In the genomic region with DNA sequence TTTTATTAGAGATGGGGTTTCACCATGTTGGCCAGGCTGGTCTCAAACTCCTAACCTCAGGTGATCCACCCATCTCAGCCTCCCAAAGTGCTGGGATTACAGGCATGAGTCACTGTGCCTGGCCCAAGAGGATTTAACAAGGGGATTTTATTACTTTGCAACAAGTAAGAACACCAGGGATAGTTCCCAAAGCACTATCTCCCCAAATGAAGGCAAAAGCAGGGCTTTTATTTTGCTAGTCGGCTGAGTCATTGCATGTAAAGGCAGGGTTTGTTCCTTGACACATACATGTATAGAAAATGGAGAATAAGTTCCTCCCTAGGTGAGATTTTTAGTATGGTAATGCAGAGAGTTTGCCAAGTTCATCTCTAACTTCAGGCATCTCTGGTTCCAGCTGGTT, we compare ENCODE assay signal across 1 cellular context.
A peak's percentile ranks its signal among the peaks of the same experiment; 100 is the strongest.
TF ChIP-seq lines count a peak whose summit lies in the region.

No MANE protein-coding gene starts in this region.

TF ChIP-seq in K562, 482 proteins besides CTCF, POLR2A, EP300 and RAD21:
- TF ChIP-seq MYNN (IDR thresholded peaks at IDR 0.05) (peak; percentile 81; the same call in 1 of the 2 replicates), MYNN (CRISPR knock-in tag; IDR thresholded peaks at IDR 0.05) (no peak), HNRNPH1 (optimal IDR thresholded peaks at IDR 0.05; ENCODE audit: low read depth, low read length) (no peak)
